ENCODE assay signal across 8 cellular contexts in genomic region chr5:52788505-52788821, GRCh38. TPM values are rescaled to one million over a fixed set of nuclear protein-coding genes. Genes with fewer than 3 reads are reported as not detected.
DNase-seq lines count a peak whose midpoint lies in the region; ATAC-seq and TF ChIP-seq lines count a peak whose summit lies in the region.

No MANE protein-coding gene starts in this region.

- peaks cover 24% of the 10 kb centered on the region for H3K27me3 ChIP-seq in DOHH2 (ENCODE audit: control insufficient read depth, low read length)
- no peaks in the 10 kb centered on the region for H3K27me3 ChIP-seq in prostate gland (replicated peaks; ENCODE audit: insufficient read depth)

- ATAC-seq in T-cell (replicated peaks in 1 of 4): no peak
- no peak for ATAC-seq in GM21619 (IDR thresholded peaks at IDR 0.05; ENCODE audit: unreplicated experiment)

- CTCF ChIA-PET in T-cell (lab: Charles Lee): interaction anchor here in 1 of 2 donors (0.7 to 1.7 kb wide), 6 partner anchors 13 to 127 kb away, joined by 3 to 6 read pairs (median 5); no protein-coding TSS in a partner anchor

- DNase-seq in T-cell (no peak), fibroblast of the aortic adventitia (ENCODE audit: low read depth) (no peak), prostate gland (ENCODE audit: low spot score) (no peak), UCSD-AML1 (lab: John Stamatoyannopoulos, UW; ENCODE audit: unreplicated experiment) (no peak), ecto neural progenitor cell (ENCODE audit: low spot score) (no peak), C1 segment of cervical spinal cord (lab: John Stamatoyannopoulos, UW) (no peak)

- TF ChIP-seq CTCF in DOHH2 (IDR thresholded peaks at IDR 0.05; ENCODE audit: low read depth, low read length, poor library complexity, severe bottlenecking) (no peak), fibroblast of the aortic adventitia (IDR thresholded peaks at IDR 0.05; ENCODE audit: insufficient read depth, low read length) (no peak), prostate gland (IDR thresholded peaks at IDR 0.05) (no peak)

- H3K4me3 ChIP-seq in DOHH2 (ENCODE audit: low read length) (no peak overlapping the region), fibroblast of the aortic adventitia (ENCODE audit: low read depth, low read length) (peak overlapping the region; percentile 78), prostate gland (peak overlapping the region; percentile 48 to 52)

- H3K27ac Mint-ChIP-seq in T-cell: no peak overlapping the region

- H3K9me3 Mint-ChIP-seq in T-cell: no peaks in the 10 kb centered on the region

- H3K9me3 ChIP-seq in DOHH2 (ENCODE audit: control insufficient read depth, insufficient read depth, low read length) (no peaks in the 10 kb centered on the region), prostate gland (no peaks in the 10 kb centered on the region)

- H3K27me3 Mint-ChIP-seq in T-cell: peaks cover 0 to 10% of the 10 kb centered on the region in 2 donors

- H3K4me1 ChIP-seq in DOHH2 (ENCODE audit: control insufficient read depth, low read length) (no peaks in the 10 kb centered on the region), prostate gland (replicated peaks) (no peaks in the 10 kb centered on the region)

- TF ChIP-seq POLR2A in prostate gland (IDR thresholded peaks at IDR 0.05): no peak

- H3K36me3 ChIP-seq in DOHH2 (ENCODE audit: control insufficient read depth, low read length) (no peaks in the 10 kb centered on the region), prostate gland (no peaks in the 10 kb centered on the region)

- no peaks in the 10 kb centered on the region for H4K20me1 ChIP-seq in DOHH2 (ENCODE audit: control insufficient read depth, insufficient read depth, low read depth, low read length)

- no peaks in the 10 kb centered on the region for H3K36me3 Mint-ChIP-seq in T-cell

- H3K4me1 Mint-ChIP-seq in T-cell: peaks cover 17 to 39% (median 25%) of the 10 kb centered on the region in 3 donors

- H3F3A ChIP-seq in DOHH2 (ENCODE audit: control insufficient read depth, insufficient read depth): no peaks in the 10 kb centered on the region

- WGBS in prostate gland: 7% methylated on average over 7 of the region's 7 CpGs

- peak overlapping the region; percentile 48; the same call in 1 of the 2 replicates for H3K4me2 ChIP-seq in DOHH2 (ENCODE audit: low read length)

- H3K4me3 Mint-ChIP-seq in T-cell: peak overlapping the region; percentile 65 to 93 (median 87)

- H3K9me2 ChIP-seq in DOHH2 (replicated peaks; ENCODE audit: control insufficient read depth, low read length): no peaks in the 10 kb centered on the region

- H3K27ac ChIP-seq in DOHH2 (ENCODE audit: low read depth, low read length) (no peak overlapping the region), prostate gland (peak overlapping the region; percentile 85 to 88)

- no peaks in the 10 kb centered on the region for H3K79me2 ChIP-seq in DOHH2 (ENCODE audit: control insufficient read depth, low read length)

- intact Hi-C loops in prostate gland (cut with DNase I): loop anchor here (5.0 kb wide), 2 partner anchors 96 to 309 kb away; no protein-coding TSS in a partner anchor

- POLR2A ChIA-PET in T-cell (lab: Charles Lee): no interaction called here

RNA-seq across cellular contexts. Expression of gene ITGA1, which starts 0.7 kb away (rescaled TPM):
- 10 to 100 TPM in 1 of 5 donors, 1 to 10 TPM in 4; 2.9 to 13.0 (median 6.8) TPM for total RNA-seq in T-cell
- 4.2 and 26.7 TPM in 2 replicates for total RNA-seq in fibroblast of the aortic adventitia (ENCODE audit: low replicate concordance)
- 10 to 100 TPM; 43.7 to 78.3 TPM for total RNA-seq in prostate gland

RNA-seq across cellular contexts. Expression of gene PELO, which starts 0.7 kb away (rescaled TPM):
- total RNA-seq in T-cell: 10 to 100 TPM in 3 of 5 donors, 1 to 10 TPM in 2; 7.3 to 18.2 (median 13.8) TPM
- total RNA-seq in fibroblast of the aortic adventitia (ENCODE audit: low replicate concordance): 9.2 and 18.9 TPM in 2 replicates
- total RNA-seq in prostate gland: 10 to 100 TPM; 14.9 to 18.8 TPM
